ENCODE assay signal across 9 cellular contexts in the genomic region with DNA sequence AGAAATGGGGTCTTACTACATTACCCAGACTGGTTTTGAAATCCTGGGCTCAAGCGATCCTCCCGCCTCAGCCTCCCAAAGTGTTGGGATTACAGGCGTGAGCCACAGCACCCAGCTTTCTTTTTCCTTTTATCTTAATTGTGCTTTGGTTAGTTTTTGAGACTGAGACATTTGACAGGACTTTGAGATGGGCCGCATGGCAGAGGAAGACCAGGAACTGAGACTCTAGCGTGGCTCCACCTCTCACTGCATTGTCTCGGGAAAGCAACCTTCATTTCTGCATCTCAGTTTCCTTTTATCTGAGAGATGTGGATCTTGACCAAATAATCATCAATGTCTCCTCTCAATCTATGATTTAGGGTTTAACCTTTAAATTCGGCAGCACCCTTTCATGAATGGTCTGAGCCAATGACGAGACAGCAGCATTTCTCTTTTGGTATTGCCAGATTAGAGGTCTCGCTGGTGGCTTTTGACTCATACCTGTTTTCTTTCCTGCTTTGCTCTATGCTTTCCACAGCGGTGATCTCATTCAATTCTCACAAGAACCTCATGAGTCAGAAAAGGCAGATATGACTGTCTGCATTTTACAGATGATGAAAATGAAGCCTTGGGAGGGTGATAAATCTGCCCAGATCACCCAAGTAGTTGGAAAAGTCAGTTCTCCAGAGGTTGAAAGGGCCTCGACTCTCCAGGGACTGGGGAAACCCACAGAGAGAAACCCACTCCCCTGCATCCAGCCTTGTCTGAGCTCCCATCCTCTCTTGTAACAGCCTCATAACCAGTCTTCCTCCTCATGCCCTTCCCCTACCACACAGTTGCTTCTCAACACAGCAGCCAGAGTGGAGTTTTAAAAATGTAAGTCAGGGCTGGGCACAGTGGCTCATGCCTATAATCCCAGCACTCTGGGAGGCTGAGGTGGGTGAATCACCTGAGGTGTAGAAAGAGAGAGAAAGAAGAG.
DNase-seq lines count a peak whose midpoint lies in the region; ATAC-seq and TF ChIP-seq lines count a peak whose summit lies in the region.
"Had no signal": no experiment of that assay in that cellular context is flagged by ENCODE, and none has a peak within 500 bp of the region (broad histone marks: within the 10 kb centered on the region; RNA-seq: fewer than 3 reads in every experiment).

No MANE protein-coding gene starts in this region.

- H3K4me3 ChIP-seq in coronary artery = no peak overlapping the region

- peak; percentile 85 for ATAC-seq in GM18873 (IDR thresholded peaks at IDR 0.05; ENCODE audit: low FRiP score, unreplicated experiment)
- peak; percentile 83 for ATAC-seq in HG03039 (IDR thresholded peaks at IDR 0.05; ENCODE audit: unreplicated experiment)

- DNase-seq in activated CD4-positive, alpha-beta T cell treated with anti-CD3 and anti-CD28 coated beads for 48 hours = peak; percentile 72
- DNase-seq in iris pigment epithelial cell (ENCODE audit: low read depth) (peak; percentile 81), coronary artery (ENCODE audit: low spot score) (no peak), NCI-H82 treated with DMSO at 0.1 percent for 48 hours (lab: John Stamatoyannopoulos, UW; ENCODE audit: unreplicated experiment) (no peak), GDM1 (lab: John Stamatoyannopoulos, UW) (no peak), NCI-H2081 treated with DMSO at 0.1 percent for 48 hours (lab: John Stamatoyannopoulos, UW) (no peak)
- DNase-seq: naive B cell had no signal

- no peak overlapping the region for H3K27ac ChIP-seq in coronary artery

- TF ChIP-seq CTCF in coronary artery (IDR thresholded peaks at IDR 0.05) = no peak

Comparison
In these comparisons a context has a peak if more than half of its experiments do, and no peak if none do; other contexts are left out.
1. DNase-seq: peak in activated CD4-positive, alpha-beta T cell treated with anti-CD3 and anti-CD28 coated beads for 48 hours (single experiment) and iris pigment epithelial cell (single experiment); none in coronary artery (single experiment), NCI-H82 treated with DMSO at 0.1 percent for 48 hours (single experiment), GDM1 (single experiment) and NCI-H2081 treated with DMSO at 0.1 percent for 48 hours (single experiment).